In the genomic region with DNA sequence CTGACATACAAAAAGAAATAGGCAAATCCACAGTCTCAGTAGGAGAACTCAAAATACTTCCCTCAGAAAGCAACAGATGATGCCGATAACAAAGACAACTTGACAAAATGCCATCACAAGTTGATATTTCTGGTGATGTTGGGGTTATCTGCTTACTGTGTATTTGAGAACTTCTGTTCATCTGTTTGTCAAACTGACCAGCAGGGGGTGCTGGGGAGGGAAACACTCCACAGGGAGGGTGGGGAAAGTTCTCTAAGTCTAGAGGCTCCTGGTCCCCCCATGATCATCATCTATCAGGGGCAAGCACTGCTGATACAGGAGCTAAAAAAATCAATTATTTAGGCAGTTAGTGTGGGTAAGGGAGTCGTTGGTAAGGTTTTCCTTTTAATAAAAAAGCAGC, we compare ENCODE assay signal across 8 cellular contexts. TPM values are rescaled to one million over a fixed set of nuclear protein-coding genes. Genes with fewer than 3 reads are reported as not detected.
DNase-seq lines count a peak whose midpoint lies in the region; ATAC-seq and TF ChIP-seq lines count a peak whose summit lies in the region.

No MANE protein-coding gene starts in this region.

- peak; percentile 75 for ATAC-seq in HG03354 (IDR thresholded peaks at IDR 0.05; ENCODE audit: poor library complexity, severe bottlenecking, unreplicated experiment)

- POLR2A ChIA-PET in activated CD4-positive, alpha-beta memory T cell treated with anti-CD3 and anti-CD28 coated beads, Interleukin-2, amount 10 ng/mL, durations not matched to agents 7 days and 5 days (lab: Charles Lee), result no interaction called here

- H3K4me1 ChIP-seq in stomach, result peaks cover 0 to 5% (median 0%) of the 10 kb centered on the region in 4 donors

- no peaks in the 10 kb centered on the region for H3K9me3 ChIP-seq in stomach

- intact Hi-C loops in stomach (cut with DNase I; ENCODE audit: low total_unique reads), result no loop called here

- H3K36me3 ChIP-seq in kidney epithelial cell (ENCODE audit: control insufficient read depth, insufficient read depth, low read length) (no peaks in the 10 kb centered on the region), stomach (no peaks in the 10 kb centered on the region)

- TF ChIP-seq POLR2A in stomach (IDR thresholded peaks at IDR 0.05), result no peak

- peak; percentile 9 for DNase-seq in activated naive CD4-positive, alpha-beta T cell treated with Interleukin-2 at 50 U/mL for 16 hours
- no peak for DNase-seq in activated naive CD4-positive, alpha-beta T cell (lab: John Stamatoyannopoulos, UW)
- peak; percentile 31 for DNase-seq in activated CD4-positive, alpha-beta memory T cell treated with anti-CD3 and anti-CD28 coated beads, Interleukin-2, amount 10 ng/mL, durations not matched to agents 7 days and 5 days
- DNase-seq in kidney epithelial cell (ENCODE audit: low read depth) (no peak), stomach (peak; percentile 57), SKM-1 (lab: John Stamatoyannopoulos, UW; ENCODE audit: unreplicated experiment) (no peak), glomerular visceral epithelial cell (ENCODE audit: extremely low spot score) (no peak)

- TF ChIP-seq CTCF in kidney epithelial cell (IDR thresholded peaks at IDR 0.05; ENCODE audit: insufficient read depth, low read length, poor library complexity, severe bottlenecking) (peak; percentile 31), stomach (IDR thresholded peaks at IDR 0.05) (peak in 3 of 7 experiments; percentile 25 to 43 (median 42))

- H3K27ac Mint-ChIP-seq in activated CD4-positive, alpha-beta memory T cell treated with anti-CD3 and anti-CD28 coated beads, Interleukin-2, amount 10 ng/mL, durations not matched to agents 7 days and 5 days, result no peak overlapping the region

- peaks cover 10% of the 10 kb centered on the region for H3K27me3 Mint-ChIP-seq in activated CD4-positive, alpha-beta memory T cell treated with anti-CD3 and anti-CD28 coated beads, Interleukin-2, amount 10 ng/mL, durations not matched to agents 7 days and 5 days

- H3K4me1 Mint-ChIP-seq in activated CD4-positive, alpha-beta memory T cell treated with anti-CD3 and anti-CD28 coated beads, Interleukin-2, amount 10 ng/mL, durations not matched to agents 7 days and 5 days, result no peaks in the 10 kb centered on the region

- H3K36me3 Mint-ChIP-seq in activated CD4-positive, alpha-beta memory T cell treated with anti-CD3 and anti-CD28 coated beads, Interleukin-2, amount 10 ng/mL, durations not matched to agents 7 days and 5 days (ENCODE audit: low read depth), result no peaks in the 10 kb centered on the region

- H3K4me3 ChIP-seq in kidney epithelial cell (ENCODE audit: low read depth, low read length), result no peak overlapping the region
- no peak overlapping the region for H3K4me3 ChIP-seq in stomach

- H3K9me3 Mint-ChIP-seq in activated CD4-positive, alpha-beta memory T cell treated with anti-CD3 and anti-CD28 coated beads, Interleukin-2, amount 10 ng/mL, durations not matched to agents 7 days and 5 days, result no peaks in the 10 kb centered on the region

- no peak overlapping the region for H3K27ac ChIP-seq in stomach

- CTCF ChIA-PET in activated CD4-positive, alpha-beta memory T cell treated with anti-CD3 and anti-CD28 coated beads, Interleukin-2, amount 10 ng/mL, durations not matched to agents 7 days and 5 days (lab: Charles Lee), result interaction anchor here (0.7 to 1.2 kb wide), 3 partner anchors 160 to 281 kb away, joined by 3 to 4 read pairs (median 3); no protein-coding TSS in a partner anchor

- no peak for TF ChIP-seq EP300 in stomach (IDR thresholded peaks at IDR 0.05)

- 43 to 69% (median 58%) methylated on average over 2 of the region's 2 CpGs for WGBS in stomach, 5 donors

- H3K27me3 ChIP-seq in kidney epithelial cell (ENCODE audit: control insufficient read depth, insufficient read depth, low read length) (no peaks in the 10 kb centered on the region), stomach (peaks cover 0 to 2% (median 2%) of the 10 kb centered on the region in 3 donors)

- no peak overlapping the region for H3K4me3 Mint-ChIP-seq in activated CD4-positive, alpha-beta memory T cell treated with anti-CD3 and anti-CD28 coated beads, Interleukin-2, amount 10 ng/mL, durations not matched to agents 7 days and 5 days

RNA-seq across cellular contexts. Expression of a gene that starts 19.2 kb away (rescaled TPM):
- total RNA-seq in activated CD4-positive, alpha-beta memory T cell treated with anti-CD3 and anti-CD28 coated beads, Interleukin-2, amount 10 ng/mL, durations not matched to agents 7 days and 5 days, result not detected
- total RNA-seq in kidney epithelial cell (0.84 and 2.1 TPM in 2 replicates), stomach (10 to 100 TPM in 1 of 5 donors, under 1 TPM in 1, not detected in 3; 0.73 to 13.4 TPM)
- 1 to 10 TPM; 1.3 to 1.7 (median 1.4) TPM for polyA plus RNA-seq in stomach

Comparison
In these comparisons a context has a peak if more than half of its experiments do, and no peak if none do; other contexts are left out.
1. DNase-seq: peak in activated naive CD4-positive, alpha-beta T cell treated with Interleukin-2 at 50 U/mL for 16 hours (single experiment), activated CD4-positive, alpha-beta memory T cell treated with anti-CD3 and anti-CD28 coated beads, Interleukin-2, amount 10 ng/mL, durations not matched to agents 7 days and 5 days (single experiment) and stomach (single experiment); none in activated naive CD4-positive, alpha-beta T cell (0 of 4), kidney epithelial cell (single experiment), SKM-1 (single experiment) and glomerular visceral epithelial cell (single experiment).